ENCODE assay signal across 32 cellular contexts in the genomic region with DNA sequence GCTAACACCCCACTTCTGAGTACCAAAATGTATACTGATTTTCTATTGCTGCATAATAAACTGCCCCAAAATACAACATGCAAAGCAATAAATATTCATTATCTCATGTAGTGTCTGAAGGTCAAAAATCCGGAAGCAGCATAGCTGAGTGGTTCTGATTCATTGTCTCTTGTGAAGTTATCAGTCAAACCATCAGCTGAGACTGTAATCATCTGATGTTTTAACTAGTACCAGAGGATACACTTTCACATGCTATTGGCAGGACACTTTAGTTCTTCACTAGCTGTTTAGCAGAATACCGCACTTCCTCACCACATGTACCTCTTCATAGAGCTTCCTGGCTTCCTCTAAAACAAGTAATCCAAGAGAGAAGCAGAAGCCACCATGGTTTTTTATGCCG.
"Had no signal": no experiment of that assay in that cellular context is flagged by ENCODE, and none has a peak within 500 bp of the region (broad histone marks: within the 10 kb centered on the region; RNA-seq: fewer than 3 reads in every experiment).

No MANE protein-coding gene starts in this region.

- H3K4me1 ChIP-seq: Peyer's patch, SJSA1 had no signal

- H3K27ac ChIP-seq: adrenal gland, Peyer's patch, SJSA1 had no signal

- H3K9me3 Mint-ChIP-seq: activated CD4-positive, alpha-beta T cell treated with anti-CD3 and anti-CD28 coated beads, Interleukin-2, amount 10 ng/mL, durations not matched to agents 24 days and 14 days; activated CD8-positive, alpha-beta T cell treated with anti-CD3 and anti-CD28 coated beads for 36 hours; activated naive CD4-positive, alpha-beta T cell treated with anti-CD3 and anti-CD28 coated beads for 36 hours; activated T-helper 1 cell treated with anti-CD3 and anti-CD28 coated beads, Interleukin-12 subunit alpha, Interleukin-12 subunit beta, Interleukin-2, Interleukin-4 antibody, amounts not matched to agents 30 ng/mL and 10 ng/mL and 1 ng/mL, durations not matched to agents 14 hours and 24 hours and 36 hours; T-helper 1 cell treated with Interleukin-12 subunit alpha and Interleukin-12 subunit beta and Interleukin-4 antibody, amounts not matched to agents 30 μg/mL and 1 μg/mL, for 36 hours had no signal

- H3K27ac Mint-ChIP-seq: activated CD4-positive, alpha-beta T cell treated with anti-CD3 and anti-CD28 coated beads, Interleukin-2, amount 10 ng/mL, durations not matched to agents 24 days and 14 days; activated CD8-positive, alpha-beta T cell treated with anti-CD3 and anti-CD28 coated beads for 36 hours; activated naive CD4-positive, alpha-beta T cell treated with anti-CD3 and anti-CD28 coated beads for 36 hours; activated naive CD4-positive, alpha-beta T cell treated with anti-CD3 and anti-CD28 coated beads, Interleukin-2, amount 50 U/mL, for 72 hours; activated T-helper 1 cell treated with anti-CD3 and anti-CD28 coated beads, Interleukin-12 subunit alpha, Interleukin-12 subunit beta, Interleukin-2, Interleukin-4 antibody, amounts not matched to agents 30 ng/mL and 10 ng/mL and 1 ng/mL, durations not matched to agents 14 hours and 24 hours and 36 hours; T-helper 2 cell treated with Interferon-gamma antibody and Interleukin-4, amounts not matched to agents 5 μg/mL and 100 μg/mL, for 36 hours had no signal

- H3K9me2 ChIP-seq: SK-N-SH had no signal

- H3K4me3 ChIP-seq: adrenal gland, MG63, Peyer's patch, SJSA1 had no signal

- H3K4me2 ChIP-seq: SK-N-SH had no signal

- H3K27me3 ChIP-seq: adrenal gland, MG63, Peyer's patch, SJSA1 had no signal

- H3K4me3 Mint-ChIP-seq: activated CD4-positive, alpha-beta T cell treated with anti-CD3 and anti-CD28 coated beads, Interleukin-2, amount 10 ng/mL, durations not matched to agents 24 days and 14 days; activated CD8-positive, alpha-beta T cell treated with anti-CD3 and anti-CD28 coated beads for 36 hours; activated naive CD4-positive, alpha-beta T cell treated with anti-CD3 and anti-CD28 coated beads for 36 hours; activated T-helper 1 cell treated with anti-CD3 and anti-CD28 coated beads, Interleukin-12 subunit alpha, Interleukin-12 subunit beta, Interleukin-2, Interleukin-4 antibody, amounts not matched to agents 30 ng/mL and 10 ng/mL and 1 ng/mL, durations not matched to agents 14 hours and 24 hours and 36 hours; brain; T-helper 1 cell treated with Interleukin-12 subunit alpha and Interleukin-12 subunit beta and Interleukin-4 antibody, amounts not matched to agents 30 μg/mL and 1 μg/mL, for 36 hours; T-helper 2 cell treated with Interferon-gamma antibody and Interleukin-4, amounts not matched to agents 5 μg/mL and 100 μg/mL, for 36 hours had no signal

- FAIRE-seq: bronchial epithelial cell, TTC549 had no signal

- H3K9me3 ChIP-seq: adrenal gland, MG63, Peyer's patch, SJSA1, SK-N-SH had no signal

- H3K36me3 ChIP-seq: adrenal gland, Peyer's patch had no signal

- DNase-seq: activated CD4-positive, alpha-beta T cell treated with anti-CD3 and anti-CD28 coated beads, Interleukin-2, amount 10 ng/mL, durations not matched to agents 24 days and 14 days; activated CD4-positive, alpha-beta T cell treated with anti-CD3 and anti-CD28 coated beads, Interleukin-2, amount 50 U/mL, for 4 hours; activated CD8-positive, alpha-beta T cell treated with anti-CD3 and anti-CD28 coated beads for 36 hours; activated gamma-delta T cell treated with Interleukin-2 at 50 U/mL for 16 hours; activated naive CD4-positive, alpha-beta T cell treated with anti-CD3 and anti-CD28 coated beads for 36 hours; activated T-cell treated with anti-CD3 and anti-CD28 coated beads, Interleukin-2, amount 50 U/mL, for 1 hour; adrenal gland; anterior cingulate cortex; central memory CD4-positive, alpha-beta T cell; MG63; MV-4-11; NCI-H1092; NCI-H1436 treated with DMSO at 0.1 percent for 48 hours; NCI-H1694 treated with DMSO at 0.1 percent for 48 hours; NCI-H2029; NCI-H345; NCI-H524 treated with DMSO at 0.1 percent for 48 hours; NCI-H748 treated with DMSO at 0.1 percent for 48 hours; NK-92 treated with Interleukin-12 subunit alpha and Interleukin-12 subunit beta, amount 100 ng/mL, for 24 hours; PC-3; Peyer's patch; RPMI8226; SHP77 treated with DMSO at 0.1 percent for 48 hours; SK-N-SH had no signal

- H3K9ac ChIP-seq: SK-N-SH had no signal

- H3K27me3 Mint-ChIP-seq: activated CD4-positive, alpha-beta T cell treated with anti-CD3 and anti-CD28 coated beads, Interleukin-2, amount 10 ng/mL, durations not matched to agents 24 days and 14 days; activated CD8-positive, alpha-beta T cell treated with anti-CD3 and anti-CD28 coated beads for 36 hours; brain had no signal

- H3K4me1 Mint-ChIP-seq: brain had no signal
